Comparison of ENCODE assay signal across 9 cellular contexts in the genomic region with DNA sequence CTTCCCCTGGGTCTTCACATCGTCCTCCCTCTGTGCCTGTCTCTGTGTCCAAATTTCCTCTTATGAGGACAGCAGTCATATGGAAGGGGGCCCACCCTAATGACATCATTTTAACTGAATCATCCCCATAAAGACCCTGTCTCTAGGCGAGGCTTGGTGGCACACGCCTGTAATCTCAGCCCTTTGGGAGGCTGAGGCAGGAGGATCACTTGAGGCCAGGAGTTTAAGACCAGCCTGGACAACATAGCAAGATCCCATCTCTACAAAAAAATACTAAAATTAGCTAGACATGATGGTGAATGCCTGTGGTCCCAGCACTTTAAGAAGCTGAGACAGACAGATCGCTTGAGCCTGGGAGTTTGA. TPM values are rescaled to one million over a fixed set of nuclear protein-coding genes. Genes with fewer than 3 reads are reported as not detected.
DNase-seq lines count a peak whose midpoint lies in the region; ATAC-seq and TF ChIP-seq lines count a peak whose summit lies in the region.
"Had no signal": no experiment of that assay in that cellular context is flagged by ENCODE, and none has a peak within 500 bp of the region (broad histone marks: within the 10 kb centered on the region; RNA-seq: fewer than 3 reads in every experiment).

No MANE protein-coding gene starts in this region.

- H3K27me3 Mint-ChIP-seq in natural killer cell (ENCODE audit: low read depth in 2 of 2): no peaks in the 10 kb centered on the region

- H3K9me3 Mint-ChIP-seq in natural killer cell: no peaks in the 10 kb centered on the region

- no peaks in the 10 kb centered on the region for H3K36me3 Mint-ChIP-seq in natural killer cell

- ATAC-seq in left ventricle myocardium superior: no peak
- no peak for ATAC-seq in natural killer cell
- no peak for ATAC-seq in GM21390 (IDR thresholded peaks at IDR 0.05; ENCODE audit: unreplicated experiment)
- no peak for ATAC-seq in HG02798 (IDR thresholded peaks at IDR 0.05; ENCODE audit: poor library complexity, unreplicated experiment)
- no peak for ATAC-seq in HG03196 (IDR thresholded peaks at IDR 0.05; ENCODE audit: unreplicated experiment)

- H3K27ac Mint-ChIP-seq in natural killer cell: peak overlapping the region; percentile 75 to 88

- TF ChIP-seq CTCF in natural killer cell (IDR thresholded peaks at IDR 0.05): no peak

- DNase-seq in left ventricle myocardium superior (peak; percentile 16), cardiac septum (ENCODE audit: low spot score) (no peak), caudate nucleus (lab: John Stamatoyannopoulos, UW) (no peak), natural killer cell (no peak)
- no peak for DNase-seq in stimulated activated CD4-positive, alpha-beta T cell treated with anti-CD3 and anti-CD28 coated beads, Interleukin-15, amount 100 ng/mL, for 24 hours
- DNase-seq: Caco-2 had no signal

- H3K4me3 Mint-ChIP-seq in natural killer cell: peak overlapping the region; percentile 74

- intact Hi-C loops in left ventricle myocardium superior (cut with micrococcal nuclease): no loop called here
- intact Hi-C loops in cardiac septum (cut with DNase I): no loop called here
- intact Hi-C loops in natural killer cell (cut with micrococcal nuclease): loop anchor here (1.0 to 2.0 kb wide), 2 partner anchors 45 to 54 kb away; no protein-coding TSS in a partner anchor

- H3K27ac ChIP-seq in caudate nucleus (ENCODE audit: low read depth, low read length): peak overlapping the region; percentile 91

- peaks cover 57 to 74% of the 10 kb centered on the region in 2 donors for H3K4me1 Mint-ChIP-seq in natural killer cell

RNA-seq across cellular contexts. Expression of a gene that starts 4.8 kb away (rescaled TPM):
- total RNA-seq in left ventricle myocardium superior (38.1 TPM), cardiac septum (35.6 TPM), natural killer cell (100 to 1,000 TPM; 321 to 378 (median 365) TPM)

RNA-seq across cellular contexts. Expression of a gene that starts 5.2 kb away (rescaled TPM):
- total RNA-seq in left ventricle myocardium superior (6.1 TPM), cardiac septum (2.6 TPM), natural killer cell (10 to 100 TPM; 10.3 to 13.5 (median 10.4) TPM)

RNA-seq across cellular contexts. Expression of a gene that starts 53.8 kb away (rescaled TPM):
- 12.5 TPM for total RNA-seq in left ventricle myocardium superior
- total RNA-seq in cardiac septum: 7.1 TPM
- total RNA-seq in natural killer cell: 1 to 10 TPM; 3.6 to 4.9 (median 4.7) TPM
